8 cellular contexts compared by ENCODE assay signal in the genomic region with DNA sequence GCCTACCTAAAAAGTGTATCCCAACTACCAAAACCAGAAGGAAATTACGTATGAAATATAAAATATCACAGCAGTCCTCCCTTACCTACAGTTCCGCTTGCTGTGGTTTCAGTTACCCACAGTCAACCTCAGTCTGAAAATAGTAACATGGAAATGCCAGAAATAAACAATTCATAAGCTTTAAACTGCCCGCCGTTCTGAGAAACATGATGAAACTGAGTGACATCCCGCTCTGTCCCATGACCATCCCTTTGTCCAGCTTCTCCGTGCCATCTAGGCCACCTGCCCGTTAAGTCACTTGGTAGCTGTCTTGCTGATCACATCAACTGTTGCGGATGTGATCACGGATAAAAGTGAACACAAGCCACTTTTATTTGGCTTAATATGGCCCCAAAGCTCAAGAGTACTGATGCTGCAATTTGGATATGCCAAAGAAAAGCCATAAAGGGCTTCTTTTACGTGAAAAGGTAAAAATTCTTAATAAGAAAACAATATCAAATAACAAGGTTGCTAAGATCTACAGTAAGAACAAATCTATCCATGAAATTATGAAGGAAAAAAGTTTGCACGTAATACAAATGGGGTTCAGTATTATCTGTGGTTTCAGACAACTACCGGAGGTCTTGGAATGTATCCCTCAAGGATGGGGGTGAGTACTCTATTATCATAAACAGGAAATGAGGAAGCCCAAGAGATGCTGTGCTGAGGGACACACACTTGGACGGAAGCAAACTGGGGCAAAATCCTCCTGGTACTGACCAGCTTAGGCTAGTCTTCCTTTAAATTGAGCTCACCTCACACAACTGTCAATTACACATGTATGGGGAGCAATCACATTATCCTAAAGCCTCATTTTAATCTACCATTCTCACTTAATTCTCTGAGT. TPM values are rescaled to one million over a fixed set of nuclear protein-coding genes. Genes with fewer than 3 reads are reported as not detected.
DNase-seq lines count a peak whose midpoint lies in the region; ATAC-seq and TF ChIP-seq lines count a peak whose summit lies in the region.

No MANE protein-coding gene starts in this region.

- H3K4me2 ChIP-seq in mesenchymal stem cell (ENCODE audit: low read length, poor library complexity, severe bottlenecking) = no peak overlapping the region

- H2BK12ac ChIP-seq in mesenchymal stem cell (ENCODE audit: low read length in 2 of 2) = no peak overlapping the region

- H3K4me3 ChIP-seq in AG04449 (ENCODE audit: low read depth, low read length) (peak overlapping the region; percentile 2; the same call in 1 of the 2 replicates), adrenal gland (peak overlapping the region in 1 of 4 donors; percentile 17), mesenchymal stem cell (ENCODE audit: insufficient read depth in 1 of 2, low read depth in 1 of 2, low read length in 2 of 2) (peak overlapping the region in 1 of 2 experiments; percentile 43)
- peak overlapping the region; percentile 6; the same call in 1 of the 2 replicates for H3K4me3 ChIP-seq in Jurkat, Clone E6-1 (ENCODE audit: low read length)

- no peaks in the 10 kb centered on the region for H3K9me3 ChIP-seq in adrenal gland (replicated peaks in 1 of 3)
- H3K9me3 ChIP-seq in mesenchymal stem cell (ENCODE audit: control insufficient read depth, low read length) = no peaks in the 10 kb centered on the region

- H3K4ac ChIP-seq in mesenchymal stem cell (ENCODE audit: low read depth in 1 of 2, low read length in 2 of 2) = no peak overlapping the region

- H2BK5ac ChIP-seq in mesenchymal stem cell (ENCODE audit: low read depth, low read length, poor library complexity, severe bottlenecking) = no peak overlapping the region

- 19 to 21% (median 20%) methylated on average over 13 of the region's 13 CpGs for WGBS in adrenal gland, 4 donors
- WGBS in mesenchymal stem cell = 66% methylated on average over 12 of the region's 13 CpGs

- peaks cover 26 to 97% of the 10 kb centered on the region in 2 donors for H3K4me1 ChIP-seq in adrenal gland (replicated peaks in 1 of 2)
- peaks cover 9% of the 10 kb centered on the region for H3K4me1 ChIP-seq in mesenchymal stem cell (ENCODE audit: control insufficient read depth, insufficient read depth, low read depth, low read length)

- intact Hi-C loops in adrenal gland (cut with DNase I) = no loop called here

- H3K36me3 ChIP-seq in adrenal gland (replicated peaks in 1 of 2) (peaks cover 0 to 6% of the 10 kb centered on the region in 2 donors), mesenchymal stem cell (ENCODE audit: control insufficient read depth in 1 of 2, insufficient read depth in 2 of 2, low read depth in 1 of 2, low read length in 2 of 2) (peaks cover 10 to 24% of the 10 kb centered on the region in 2 experiments)

- POLR2A ChIA-PET in AG04449 (lab: Yijun Ruan, JAX) = interaction anchor here (0.6 to 2.5 kb wide), 2 partner anchors 8 to 10 kb away, joined by 3 to 9 read pairs; a partner anchor contains a TSS

- H3K23ac ChIP-seq in mesenchymal stem cell (ENCODE audit: low read length in 2 of 2) = no peak overlapping the region

- H3K27me3 ChIP-seq in adrenal gland = no peaks in the 10 kb centered on the region
- H3K27me3 ChIP-seq in mesenchymal stem cell (ENCODE audit: control insufficient read depth in 1 of 2, insufficient read depth in 1 of 2, low read length in 2 of 2) = no peaks in the 10 kb centered on the region

- no peak overlapping the region for H4K8ac ChIP-seq in mesenchymal stem cell (ENCODE audit: low read length)

- H3K14ac ChIP-seq in mesenchymal stem cell (ENCODE audit: low read length in 2 of 2) = no peak overlapping the region

- no peaks in the 10 kb centered on the region for H3K79me1 ChIP-seq in mesenchymal stem cell (replicated peaks; ENCODE audit: low read length, poor library complexity, severe bottlenecking)

- H2AK5ac ChIP-seq in mesenchymal stem cell (ENCODE audit: low read length, severe bottlenecking) = no peak overlapping the region

- H3K27ac ChIP-seq in adrenal gland = peak overlapping the region in 4 of 5 donors; percentile 16 to 83 (median 56)
- peak overlapping the region; percentile 5 for H3K27ac ChIP-seq in mesenchymal stem cell (ENCODE audit: low read length, poor library complexity, severe bottlenecking)

- H3K9ac ChIP-seq in mesenchymal stem cell (ENCODE audit: low read length) = peak overlapping the region; percentile 46

- no peak overlapping the region for H4K91ac ChIP-seq in mesenchymal stem cell (ENCODE audit: low read length)

- peak; percentile 68 for ATAC-seq in GM19395 (IDR thresholded peaks at IDR 0.05; ENCODE audit: unreplicated experiment)
- no peak for ATAC-seq in HG03095 (IDR thresholded peaks at IDR 0.05; ENCODE audit: unreplicated experiment)

- TF ChIP-seq CTCF in AG04449 (IDR thresholded peaks at IDR 0.05; ENCODE audit: insufficient read depth, low read length, missing control alignments) (no peak), adrenal gland (IDR thresholded peaks at IDR 0.05) (no peak)

- H3K18ac ChIP-seq in mesenchymal stem cell (ENCODE audit: low read depth in 1 of 2, low read length in 2 of 2) = no peak overlapping the region

- no peak overlapping the region for H2BK15ac ChIP-seq in mesenchymal stem cell (ENCODE audit: low read depth, poor library complexity, severe bottlenecking)

- DNase-seq in AG04449 (ENCODE audit: low read depth, low spot score) (no peak), adrenal gland (peak in 3 of 7 donors; percentile 60 to 71 (median 63)), mesenchymal stem cell (peak; percentile 55), islet precursor cell (no peak), OCI-M2 (lab: John Stamatoyannopoulos, UW; ENCODE audit: unreplicated experiment) (no peak)
- peak; percentile 60 for DNase-seq in Jurkat, Clone E6-1 (ENCODE audit: low read depth, low spot score)

- H2BK120ac ChIP-seq in mesenchymal stem cell (ENCODE audit: low read depth, low read length) = no peak overlapping the region

- CTCF ChIA-PET in AG04449 (lab: Yijun Ruan, JAX) = interaction anchor here (1.0 to 3.2 kb wide), 2 partner anchors 9 to 14 kb away, joined by 3 to 16 read pairs; a partner anchor contains a TSS

- no peak for TF ChIP-seq POLR2A in adrenal gland (IDR thresholded peaks at IDR 0.05)

- H2AFZ ChIP-seq in mesenchymal stem cell (ENCODE audit: low read depth, low read length) = no peak overlapping the region

RNA-seq across cellular contexts. Expression of a gene that starts 8.2 kb away (rescaled TPM):
- 100 TPM for polyA plus RNA-seq in Jurkat, Clone E6-1 (2012; ENCODE audit: insufficient read depth, insufficient read length)
- 100 to 1,000 TPM; 207 to 250 (median 228) TPM for total RNA-seq in adrenal gland
- 100 to 1,000 TPM in 1 of 3 donors, 10 to 100 TPM in 2; 43.0 to 142 (median 50.3) TPM for polyA plus RNA-seq in adrenal gland
- polyA plus RNA-seq in mesenchymal stem cell (2013, experiment 1 of 2) = 105 TPM
- polyA plus RNA-seq in mesenchymal stem cell (2013, experiment 2 of 2) = 108 TPM

Comparison
In these comparisons a context has a peak if more than half of its experiments do, and no peak if none do; other contexts are left out.
1. DNase-seq: peak in Jurkat, Clone E6-1 (single experiment) and mesenchymal stem cell (single experiment); none in AG04449 (single experiment), islet precursor cell (single experiment) and OCI-M2 (single experiment).